Comparison of ENCODE assay signal across 8 cellular contexts in the genomic region with DNA sequence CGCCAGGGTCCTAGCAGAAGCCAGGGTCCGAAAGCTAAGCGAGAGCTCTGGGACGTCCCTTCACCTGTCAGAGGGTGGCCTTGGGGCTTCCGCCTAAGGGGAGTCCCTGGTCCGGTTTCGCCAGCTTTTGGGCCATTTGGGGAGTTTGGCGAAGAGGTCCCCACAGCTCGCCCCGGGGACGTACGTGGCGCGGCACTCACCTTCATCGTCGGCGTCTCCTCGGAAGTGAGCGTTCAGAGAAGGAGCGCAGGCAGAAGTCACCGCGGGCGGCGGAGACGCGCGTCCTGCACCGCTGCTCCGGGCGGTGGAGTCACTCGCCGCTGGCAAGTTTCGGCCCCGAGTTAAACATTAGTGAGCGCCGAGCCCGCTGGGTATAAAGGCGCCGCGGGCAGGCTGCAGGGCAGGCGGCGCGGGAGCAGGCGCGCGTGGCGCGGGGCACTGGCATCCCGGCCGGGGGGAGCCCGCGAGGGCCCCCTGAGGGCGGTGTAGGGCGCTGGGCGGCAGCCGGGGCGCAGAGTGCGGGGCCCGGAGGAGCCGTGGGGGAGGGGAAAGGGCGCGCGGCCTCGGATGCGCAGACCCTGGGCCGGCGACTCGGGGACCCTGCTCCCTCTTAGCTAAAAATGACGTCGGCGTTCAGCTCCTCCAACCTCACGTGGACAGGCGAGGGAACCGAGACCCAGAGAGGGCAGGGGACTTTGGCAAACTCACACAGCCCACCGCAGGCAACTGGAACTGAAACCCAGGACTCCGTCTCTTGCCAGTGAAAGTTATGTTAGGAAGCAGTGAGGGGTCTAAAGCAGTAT. TPM values are rescaled to one million over a fixed set of nuclear protein-coding genes. Genes with fewer than 3 reads are reported as not detected.
A peak's percentile ranks its signal among the peaks of the same experiment; 100 is the strongest.
DNase-seq lines count a peak whose midpoint lies in the region; ATAC-seq and TF ChIP-seq lines count a peak whose summit lies in the region.

Gene DPP4, minus strand, starts transcription at position 440 of the 803 bp plus-strand sequence. Its CDS starts 234 bp downstream, at position 206.

- no peaks in the 10 kb centered on the region for H3K9me3 ChIP-seq in ascending aorta

- intact Hi-C loops in ascending aorta (cut with DNase I), result no loop called here

- H3K27ac ChIP-seq in ascending aorta, result no peak within 1 kb of the TSS

- no peaks in the 10 kb centered on the region for H3K27me3 ChIP-seq in ascending aorta

- DNase-seq in AG08395 (ENCODE audit: low spot score) (peak; percentile 55), ascending aorta (ENCODE audit: low spot score in 2 of 2) (no peak), islet precursor cell (peak; percentile 80), RKO (ENCODE audit: low spot score) (no peak)
- peak; percentile 18 to 40 (median 29) for DNase-seq in stimulated activated CD4-positive, alpha-beta T cell treated with anti-CD3 and anti-CD28 coated beads, Interleukin-1b, Interleukin-23, amount 100 ng/mL, for 24 hours (ENCODE audit: low read depth in 4 of 4, low spot score in 1 of 4)

- peak; percentile 84 for ATAC-seq in GM18868 (IDR thresholded peaks at IDR 0.05; ENCODE audit: unreplicated experiment)
- peak; percentile 92 for ATAC-seq in HG03064 (IDR thresholded peaks at IDR 0.05; ENCODE audit: low read depth, unreplicated experiment)
- ATAC-seq in SK-N-SH treated with all-trans-retinoic acid at 6 μM for 48 hours, result peak; percentile 71

- H3K4me3 ChIP-seq in ascending aorta, result peak within 1 kb of the TSS; percentile 62 to 63

- peaks cover 0 to 4% of the 10 kb centered on the region in 2 donors for H3K4me1 ChIP-seq in ascending aorta

- no peak for TF ChIP-seq CTCF in ascending aorta (IDR thresholded peaks at IDR 0.05)

- H3K36me3 ChIP-seq in ascending aorta, result no peaks in the 10 kb centered on the region

TF ChIP-seq in SK-N-SH treated with all-trans-retinoic acid at 6 μM for 48 hours, 23 proteins besides CTCF, POLR2A, EP300 and RAD21:
- TF ChIP-seq BACH2 (CRISPR knock-in tag; IDR thresholded peaks at IDR 0.05; ENCODE audit: borderline replicate concordance), result no peak
- no peak for TF ChIP-seq ZNF8 (CRISPR knock-in tag; IDR thresholded peaks at IDR 0.05)
- no peak for TF ChIP-seq TCF4 (CRISPR knock-in tag; IDR thresholded peaks at IDR 0.05; ENCODE audit: borderline replicate concordance)
- TF ChIP-seq, protein P1, sequence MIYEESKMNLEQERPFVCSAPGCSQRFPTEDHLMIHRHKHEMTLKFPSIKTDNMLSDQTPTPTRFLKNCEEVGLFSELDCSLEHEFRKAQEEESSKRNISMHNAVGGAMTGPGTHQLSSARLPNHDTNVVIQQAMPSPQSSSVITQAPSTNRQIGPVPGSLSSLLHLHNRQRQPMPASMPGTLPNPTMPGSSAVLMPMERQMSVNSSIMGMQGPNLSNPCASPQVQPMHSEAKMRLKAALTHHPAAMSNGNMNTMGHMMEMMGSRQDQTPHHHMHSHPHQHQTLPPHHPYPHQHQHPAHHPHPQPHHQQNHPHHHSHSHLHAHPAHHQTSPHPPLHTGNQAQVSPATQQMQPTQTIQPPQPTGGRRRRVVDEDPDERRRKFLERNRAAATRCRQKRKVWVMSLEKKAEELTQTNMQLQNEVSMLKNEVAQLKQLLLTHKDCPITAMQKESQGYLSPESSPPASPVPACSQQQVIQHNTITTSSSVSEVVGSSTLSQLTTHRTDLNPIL (CRISPR knock-in tag; IDR thresholded peaks at IDR 0.05; ENCODE audit: low read depth), result no peak
- TF ChIP-seq SNAI2 (CRISPR knock-in tag; IDR thresholded peaks at IDR 0.05), result no peak
- TF ChIP-seq, protein P2, sequence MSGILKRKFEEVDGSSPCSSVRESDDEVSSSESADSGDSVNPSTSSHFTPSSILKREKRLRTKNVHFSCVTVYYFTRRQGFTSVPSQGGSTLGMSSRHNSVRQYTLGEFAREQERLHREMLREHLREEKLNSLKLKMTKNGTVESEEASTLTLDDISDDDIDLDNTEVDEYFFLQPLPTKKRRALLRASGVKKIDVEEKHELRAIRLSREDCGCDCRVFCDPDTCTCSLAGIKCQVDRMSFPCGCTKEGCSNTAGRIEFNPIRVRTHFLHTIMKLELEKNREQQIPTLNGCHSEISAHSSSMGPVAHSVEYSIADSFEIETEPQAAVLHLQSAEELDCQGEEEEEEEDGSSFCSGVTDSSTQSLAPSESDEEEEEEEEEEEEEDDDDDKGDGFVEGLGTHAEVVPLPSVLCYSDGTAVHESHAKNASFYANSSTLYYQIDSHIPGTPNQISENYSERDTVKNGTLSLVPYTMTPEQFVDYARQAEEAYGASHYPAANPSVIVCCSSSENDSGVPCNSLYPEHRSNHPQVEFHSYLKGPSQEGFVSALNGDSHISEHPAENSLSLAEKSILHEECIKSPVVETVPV (CRISPR knock-in tag; IDR thresholded peaks at IDR 0.05), result no peak
- no peak for TF ChIP-seq ISL1 (CRISPR knock-in tag; IDR thresholded peaks at IDR 0.05)
- TF ChIP-seq POU6F1 (CRISPR knock-in tag; IDR thresholded peaks at IDR 0.05; ENCODE audit: borderline replicate concordance, low read depth), result no peak
- TF ChIP-seq OSR1 (CRISPR knock-in tag; IDR thresholded peaks at IDR 0.05), result no peak
- no peak for TF ChIP-seq ZC3H10 (CRISPR knock-in tag; IDR thresholded peaks at IDR 0.05)
- TF ChIP-seq PATZ1 (CRISPR knock-in tag; IDR thresholded peaks at IDR 0.05; ENCODE audit: borderline replicate concordance), result no peak
- TF ChIP-seq TSHZ2 (CRISPR knock-in tag; IDR thresholded peaks at IDR 0.05), result no peak
- TF ChIP-seq GLIS3 (CRISPR knock-in tag; IDR thresholded peaks at IDR 0.05), result no peak
- TF ChIP-seq ZNF565 (CRISPR knock-in tag; conservative IDR thresholded peaks at IDR 0.05; ENCODE audit: low read depth), result no peak
- TF ChIP-seq PPARA (CRISPR knock-in tag; IDR thresholded peaks at IDR 0.05; ENCODE audit: borderline replicate concordance), result no peak
- TF ChIP-seq TOX (CRISPR knock-in tag; IDR thresholded peaks at IDR 0.05; ENCODE audit: borderline replicate concordance), result no peak
- no peak for TF ChIP-seq ZNF70 (CRISPR knock-in tag; IDR thresholded peaks at IDR 0.05)
- no peak for TF ChIP-seq ZFP30 (CRISPR knock-in tag; IDR thresholded peaks at IDR 0.05)

RNA-seq across cellular contexts. Expression of gene DPP4, which starts in this region (rescaled TPM):
- 1.7 TPM for total RNA-seq in ascending aorta

Comparison
In these comparisons a context has a peak if more than half of its experiments do, and no peak if none do; other contexts are left out.
1. DNase-seq: peak in AG08395 (single experiment), islet precursor cell (single experiment) and stimulated activated CD4-positive, alpha-beta T cell treated with anti-CD3 and anti-CD28 coated beads, Interleukin-1b, Interleukin-23, amount 100 ng/mL, for 24 hours (4 of 4); none in ascending aorta (0 of 2) and RKO (single experiment).
2. Peak in every context shown above with its lines, with median percentiles within 50 percentile points of each other: ATAC-seq.